ENCODE assay signal across 30 cellular contexts in genomic region chr9:119218293-119218692, GRCh38.
"Had no signal": no experiment of that assay in that cellular context is flagged by ENCODE, and none has a peak within 500 bp of the region (broad histone marks: within the 10 kb centered on the region; RNA-seq: fewer than 3 reads in every experiment).

No MANE protein-coding gene starts in this region.

- ATAC-seq: naive thymus-derived CD8-positive, alpha-beta T cell; natural killer cell treated with Interleukin-12 subunit alpha and Interleukin-12 subunit beta and Interleukin-15 and Interleukin-18, amount 100 ng/mL, for 72 hours; pancreas; psoas muscle; right cardiac atrium; right lobe of liver; stimulated activated memory B cell treated with anti-CD40 and anti-IgM and Interleukin-4, amounts not matched to agents 10 μg/mL and 1 μg/mL and 100 μg/mL, for 72 hours; stimulated activated naive CD8-positive, alpha-beta T cell treated with anti-CD3 and anti-CD28 coated beads, Interleukin-15, amount 100 ng/mL, for 72 hours; stimulated activated naive CD8-positive, alpha-beta T cell treated with anti-CD3 and anti-CD28 coated beads, Interleukin-15, Interleukin-2, amounts not matched to agents 100 U/mL and 50 U/mL, for 24 hours had no signal

- H3K4me3 ChIP-seq: pancreas, psoas muscle, right lobe of liver, sigmoid colon, smooth muscle cell, spleen, suprapubic skin, testis, tibial artery, upper lobe of left lung, vagina had no signal

- H3K4me3 Mint-ChIP-seq: naive thymus-derived CD8-positive, alpha-beta T cell; natural killer cell treated with Interleukin-12 subunit alpha and Interleukin-12 subunit beta and Interleukin-15 and Interleukin-18, amount 100 ng/mL, for 72 hours; nephron progenitor cell; neural crest cell; stimulated activated memory B cell treated with anti-CD40 and anti-IgM and Interleukin-4, amounts not matched to agents 10 μg/mL and 1 μg/mL and 100 μg/mL, for 72 hours; stimulated activated naive CD8-positive, alpha-beta T cell treated with anti-CD3 and anti-CD28 coated beads, Interleukin-15, amount 100 ng/mL, for 72 hours had no signal

- H3K36me3 ChIP-seq: neutrophil, pancreas, right lobe of liver, sigmoid colon, spleen, suprapubic skin, tibial artery, upper lobe of left lung, vagina had no signal

- H3K4me1 Mint-ChIP-seq: naive thymus-derived CD8-positive, alpha-beta T cell; neural crest cell; stimulated activated memory B cell treated with anti-CD40 and anti-IgM and Interleukin-4, amounts not matched to agents 10 μg/mL and 1 μg/mL and 100 μg/mL, for 72 hours; stimulated activated naive CD8-positive, alpha-beta T cell treated with anti-CD3 and anti-CD28 coated beads, Interleukin-15, amount 100 ng/mL, for 72 hours had no signal

- H3K27ac Mint-ChIP-seq: naive thymus-derived CD8-positive, alpha-beta T cell; natural killer cell treated with Interleukin-12 subunit alpha and Interleukin-12 subunit beta and Interleukin-15 and Interleukin-18, amount 100 ng/mL, for 72 hours; stimulated activated memory B cell treated with anti-CD40 and anti-IgM and Interleukin-4, amounts not matched to agents 10 μg/mL and 1 μg/mL and 100 μg/mL, for 72 hours; stimulated activated naive CD8-positive, alpha-beta T cell treated with anti-CD3 and anti-CD28 coated beads, Interleukin-15, amount 100 ng/mL, for 72 hours had no signal

- H3K36me3 Mint-ChIP-seq: naive thymus-derived CD8-positive, alpha-beta T cell; natural killer cell treated with Interleukin-12 subunit alpha and Interleukin-12 subunit beta and Interleukin-15 and Interleukin-18, amount 100 ng/mL, for 72 hours; stimulated activated memory B cell treated with anti-CD40 and anti-IgM and Interleukin-4, amounts not matched to agents 10 μg/mL and 1 μg/mL and 100 μg/mL, for 72 hours had no signal

- H3K9me3 ChIP-seq: neutrophil, pancreas, psoas muscle, right lobe of liver, sigmoid colon, spleen, suprapubic skin, testis, tibial artery, upper lobe of left lung, vagina had no signal

- H3K4me1 ChIP-seq: pancreas, psoas muscle, right lobe of liver, spleen, suprapubic skin, upper lobe of left lung, vagina had no signal

- H3K27me3 ChIP-seq: neutrophil, pancreas, right lobe of liver, sigmoid colon, spleen, suprapubic skin, testis, tibial artery, upper lobe of left lung, vagina had no signal

- H3K9me3 Mint-ChIP-seq: nephron progenitor cell, neural crest cell had no signal

- DNase-seq: naive thymus-derived CD8-positive, alpha-beta T cell; nephron progenitor cell; nucleus accumbens; pancreas; psoas muscle; right cardiac atrium; right lobe of liver; sigmoid colon; spleen; stimulated activated CD4-positive, alpha-beta T cell treated with anti-CD3 and anti-CD28 coated beads, Interleukin-12 subunit alpha, Interleukin-12 subunit beta, amount 100 ng/mL, for 4 hours; stimulated activated CD4-positive, alpha-beta T cell treated with anti-CD3 and anti-CD28 coated beads, Interleukin-1b, Interleukin-23, amount 100 ng/mL, for 48 hours; stimulated activated CD4-positive, alpha-beta T cell treated with anti-CD3 and anti-CD28 coated beads, Interleukin-4, amount 100 ng/mL, for 1 hour; stimulated activated CD4-positive, alpha-beta T cell treated with anti-CD3 and anti-CD28 coated beads, Interleukin-4, amount 100 ng/mL, for 4 hours; stimulated activated CD8-positive, alpha-beta memory T cell treated with anti-CD3 and anti-CD28 coated beads, Interleukin-4, amount 100 ng/mL, for 48 hours; stimulated activated naive CD4-positive, alpha-beta T cell; stimulated activated naive CD8-positive, alpha-beta T cell treated with anti-CD3 and anti-CD28 coated beads, Interleukin-15, amount 100 ng/mL, for 72 hours; stimulated activated naive CD8-positive, alpha-beta T cell treated with anti-CD3 and anti-CD28 coated beads, Interleukin-15, Interleukin-2, amounts not matched to agents 100 U/mL and 50 U/mL, for 24 hours; substantia nigra; testis; tibial artery; trophoblast cell; upper lobe of left lung had no signal

- H3K27ac ChIP-seq: neutrophil, pancreas, psoas muscle, right lobe of liver, sigmoid colon, spleen, suprapubic skin, testis, tibial artery, upper lobe of left lung, vagina had no signal

- H3K4me2 ChIP-seq: smooth muscle cell had no signal

- FAIRE-seq: pancreas, urothelium cell line had no signal

- H3K27me3 Mint-ChIP-seq: natural killer cell treated with Interleukin-12 subunit alpha and Interleukin-12 subunit beta and Interleukin-15 and Interleukin-18, amount 100 ng/mL, for 72 hours; stimulated activated memory B cell treated with anti-CD40 and anti-IgM and Interleukin-4, amounts not matched to agents 10 μg/mL and 1 μg/mL and 100 μg/mL, for 72 hours; stimulated activated naive CD8-positive, alpha-beta T cell treated with anti-CD3 and anti-CD28 coated beads, Interleukin-15, amount 100 ng/mL, for 72 hours had no signal
